Comparison of ENCODE assay signal across 23 cellular contexts in the genomic region with DNA sequence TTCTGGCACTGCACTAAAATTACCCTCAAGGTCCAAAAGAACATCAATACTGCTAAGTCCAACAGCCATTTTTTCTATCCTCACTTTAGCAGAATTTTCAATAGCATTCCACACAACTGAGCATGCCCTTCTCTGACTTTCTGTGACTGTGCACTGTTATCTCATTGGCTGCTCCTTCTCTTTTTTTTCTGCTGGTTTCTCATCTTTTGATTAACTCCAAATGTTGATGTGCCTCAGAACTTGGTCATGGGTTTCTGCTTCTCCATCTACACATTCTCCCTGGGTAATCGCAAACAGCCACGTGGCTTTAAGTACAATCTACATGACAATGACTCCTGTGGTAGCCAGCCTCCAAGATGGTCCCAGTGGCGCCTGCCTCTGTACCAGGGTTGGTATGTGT.
"Had no signal": no experiment of that assay in that cellular context is flagged by ENCODE, and none has a peak within 500 bp of the region (broad histone marks: within the 10 kb centered on the region; RNA-seq: fewer than 3 reads in every experiment).

No MANE protein-coding gene starts in this region.

- H3K4me1 Mint-ChIP-seq: mesothelial cell of epicardium, naive B cell had no signal

- H3K27ac ChIP-seq: left ventricle myocardium inferior, ovary, right atrium auricular region, skin epidermis, suprapubic skin, thoracic aorta, tibial artery, uterus had no signal

- ATAC-seq: natural killer cell, sciatic nerve had no signal

- H3K9me3 ChIP-seq: left ventricle myocardium inferior, ovary, right atrium auricular region, suprapubic skin, thoracic aorta, tibial artery, uterus had no signal

- H3K27ac Mint-ChIP-seq: mesothelial cell of epicardium; natural killer cell; progenitor cell of endocrine pancreas; stimulated activated naive CD8-positive, alpha-beta T cell treated with anti-CD3 and anti-CD28 coated beads, Interleukin-15, Interleukin-2, amounts not matched to agents 100 ng/mL and 50 ng/mL, for 24 hours had no signal

- H3K27me3 Mint-ChIP-seq: naive B cell; progenitor cell of endocrine pancreas; stimulated activated naive CD8-positive, alpha-beta T cell treated with anti-CD3 and anti-CD28 coated beads, Interleukin-15, Interleukin-2, amounts not matched to agents 100 ng/mL and 50 ng/mL, for 24 hours had no signal

- H3K27me3 ChIP-seq: ovary, right atrium auricular region, suprapubic skin, tibial artery, uterus had no signal

- H3K36me3 ChIP-seq: ovary, uterus had no signal

- H3K9me3 Mint-ChIP-seq: mesothelial cell of epicardium; naive B cell; natural killer cell; stimulated activated naive CD8-positive, alpha-beta T cell treated with anti-CD3 and anti-CD28 coated beads, Interleukin-15, Interleukin-2, amounts not matched to agents 100 ng/mL and 50 ng/mL, for 24 hours had no signal

- H3K4me3 ChIP-seq: left ventricle myocardium inferior, lung, ovary, right atrium auricular region, skin epidermis, suprapubic skin, thoracic aorta, tibial artery, uterus had no signal

- H3K4me1 ChIP-seq: suprapubic skin, uterus had no signal

- H3K4me3 Mint-ChIP-seq: mesothelial cell of epicardium; naive B cell; natural killer cell; stimulated activated naive CD8-positive, alpha-beta T cell treated with anti-CD3 and anti-CD28 coated beads, Interleukin-15, Interleukin-2, amounts not matched to agents 100 ng/mL and 50 ng/mL, for 24 hours had no signal

- DNase-seq: islet precursor cell; left ventricle myocardium inferior; mesendoderm; naive B cell; natural killer cell; ovary; stimulated activated CD4-positive, alpha-beta T cell treated with anti-CD3 and anti-CD28 coated beads, Interleukin-12 subunit alpha, Interleukin-12 subunit beta, amount 100 ng/mL, for 4 hours; stimulated activated CD4-positive, alpha-beta T cell treated with anti-CD3 and anti-CD28 coated beads, Interleukin-15, amount 100 ng/mL, for 24 hours; stimulated activated CD4-positive, alpha-beta T cell treated with anti-CD3 and anti-CD28 coated beads, Interleukin-2, amount 100 ng/mL, for 24 hours; stimulated activated CD4-positive, alpha-beta T cell treated with anti-CD3 and anti-CD28 coated beads, Interleukin-4, amount 100 ng/mL, for 1 hour; stimulated activated naive CD4-positive, alpha-beta T cell; tibial artery; trophoblast cell; uterus had no signal
